Comparison of ENCODE assay signal across 11 cellular contexts in the genomic region with DNA sequence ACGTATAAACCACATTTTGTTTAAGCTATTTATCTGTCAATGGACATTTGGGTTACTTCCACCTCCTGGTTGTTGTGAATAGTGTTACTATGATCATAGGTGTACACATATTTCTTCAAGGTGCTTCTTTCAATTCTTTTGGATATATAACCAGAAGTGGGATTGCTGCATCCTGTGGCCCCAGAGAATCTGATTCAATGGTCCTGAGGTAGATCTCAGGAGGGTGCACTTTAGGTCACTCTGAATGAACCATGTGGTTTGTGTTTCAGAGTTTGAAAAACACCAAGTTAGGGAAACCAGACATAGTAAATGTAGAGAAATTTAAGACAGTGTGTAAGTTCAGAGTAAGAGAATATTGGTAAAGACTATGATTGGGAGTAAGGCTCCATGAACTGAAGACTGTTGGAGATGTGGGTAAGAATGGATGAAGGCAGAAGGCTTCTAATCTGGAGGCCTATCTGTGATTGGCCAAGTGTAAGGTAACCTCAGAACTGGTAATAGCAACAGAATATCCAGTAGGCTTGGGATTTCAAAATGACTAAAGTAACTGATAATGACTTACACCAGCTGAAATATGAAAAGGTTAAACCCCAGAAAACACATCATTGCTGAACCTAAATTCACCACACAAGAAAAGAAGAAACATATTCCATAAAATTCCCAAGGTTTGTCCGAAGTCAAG.
A peak's percentile ranks its signal among the peaks of the same experiment; 100 is the strongest.
DNase-seq lines count a peak whose midpoint lies in the region; ATAC-seq and TF ChIP-seq lines count a peak whose summit lies in the region.
"Had no signal": no experiment of that assay in that cellular context is flagged by ENCODE, and none has a peak within 500 bp of the region (broad histone marks: within the 10 kb centered on the region; RNA-seq: fewer than 3 reads in every experiment).

No MANE protein-coding gene starts in this region.

- TF ChIP-seq CTCF in lower leg skin (IDR thresholded peaks at IDR 0.05): no peak
- TF ChIP-seq CTCF in endothelial cell (IDR thresholded peaks at IDR 0.05; ENCODE audit: unreplicated experiment): no peak

- H3K4me3 ChIP-seq in lower leg skin (ENCODE audit: low read depth, poor library complexity, severe bottlenecking): no peak overlapping the region

- no peak overlapping the region for H3K27ac Mint-ChIP-seq in endothelial cell (ENCODE audit: unreplicated experiment)

- no peak for TF ChIP-seq POLR2A in lower leg skin (IDR thresholded peaks at IDR 0.05)

- H3K4me1 Mint-ChIP-seq in endothelial cell (ENCODE audit: unreplicated experiment): no peaks in the 10 kb centered on the region

- intact Hi-C loops in lower leg skin (cut with DNase I; ENCODE audit: low total_unique reads): no loop called here

- ATAC-seq in GM18502 (IDR thresholded peaks at IDR 0.05; ENCODE audit: poor library complexity, unreplicated experiment): peak; percentile 44
- ATAC-seq in GM19328 (IDR thresholded peaks at IDR 0.05; ENCODE audit: unreplicated experiment): peak; percentile 15
- peak; percentile 41 for ATAC-seq in HG02642 (IDR thresholded peaks at IDR 0.05; ENCODE audit: poor library complexity, unreplicated experiment)
- peak; percentile 46 for ATAC-seq in HG03432 (IDR thresholded peaks at IDR 0.05; ENCODE audit: unreplicated experiment)

- WGBS in lower leg skin, 2 donors: 97 to 98% methylated on average over 2 of the region's 2 CpGs

- H3K27me3 Mint-ChIP-seq in endothelial cell (ENCODE audit: unreplicated experiment): no peaks in the 10 kb centered on the region

- no peaks in the 10 kb centered on the region for H3K36me3 Mint-ChIP-seq in endothelial cell (ENCODE audit: low read depth, unreplicated experiment)

- H3K4me3 Mint-ChIP-seq in endothelial cell (ENCODE audit: unreplicated experiment): no peak overlapping the region
- H3K4me3 Mint-ChIP-seq: T-helper 1 cell treated with Interleukin-12 subunit alpha and Interleukin-12 subunit beta and Interleukin-4 antibody, amounts not matched to agents 30 μg/mL and 1 μg/mL, for 36 hours had no signal

- no peaks in the 10 kb centered on the region for H3K9me3 Mint-ChIP-seq in endothelial cell (ENCODE audit: unreplicated experiment)
- H3K9me3 Mint-ChIP-seq: T-helper 1 cell treated with Interleukin-12 subunit alpha and Interleukin-12 subunit beta and Interleukin-4 antibody, amounts not matched to agents 30 μg/mL and 1 μg/mL, for 36 hours had no signal

- in situ Hi-C loops in KBM-7 (cut with MboI; ENCODE audit: low pct_unique_long_range_greater_than_20kb, low sequenced_read_pairs): no loop called here

- DNase-seq in KBM-7: no peak
- DNase-seq in mucosa of gallbladder (ENCODE audit: low spot score): no peak
- no peak for DNase-seq in lower leg skin (ENCODE audit: low spot score in 2 of 2)
- DNase-seq in endothelial cell (ENCODE audit: low spot score): no peak
- DNase-seq: NCI-H2029; stimulated activated CD4-positive, alpha-beta T cell treated with anti-CD3 and anti-CD28 coated beads, Interleukin-4, amount 100 ng/mL, for 24 hours had no signal
